3 cellular contexts compared by ENCODE assay signal in the genomic region with DNA sequence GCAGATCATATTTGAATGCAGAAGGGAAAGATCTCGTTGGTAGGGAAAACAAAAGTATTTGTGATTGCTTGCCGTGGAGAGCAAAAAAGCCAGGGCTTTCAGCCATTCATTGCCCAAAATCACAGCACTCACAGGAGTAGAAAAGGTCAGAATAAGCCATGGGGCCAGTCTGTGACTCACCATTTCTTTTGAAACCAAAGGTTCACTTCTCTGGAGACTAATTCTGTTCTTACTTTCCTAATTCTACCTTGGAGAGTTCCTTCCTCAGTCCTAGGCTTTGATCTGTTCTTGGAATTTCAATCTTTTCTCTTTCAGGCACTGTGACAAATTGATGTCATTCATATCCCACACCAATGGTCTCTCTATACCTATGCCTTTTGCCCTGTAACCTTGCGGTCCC.
TF ChIP-seq lines count a peak whose summit lies in the region.

No MANE protein-coding gene starts in this region.

TF ChIP-seq in SK-N-SH, 30 proteins besides CTCF, POLR2A, EP300 and RAD21:
- TF ChIP-seq, protein P1, sequence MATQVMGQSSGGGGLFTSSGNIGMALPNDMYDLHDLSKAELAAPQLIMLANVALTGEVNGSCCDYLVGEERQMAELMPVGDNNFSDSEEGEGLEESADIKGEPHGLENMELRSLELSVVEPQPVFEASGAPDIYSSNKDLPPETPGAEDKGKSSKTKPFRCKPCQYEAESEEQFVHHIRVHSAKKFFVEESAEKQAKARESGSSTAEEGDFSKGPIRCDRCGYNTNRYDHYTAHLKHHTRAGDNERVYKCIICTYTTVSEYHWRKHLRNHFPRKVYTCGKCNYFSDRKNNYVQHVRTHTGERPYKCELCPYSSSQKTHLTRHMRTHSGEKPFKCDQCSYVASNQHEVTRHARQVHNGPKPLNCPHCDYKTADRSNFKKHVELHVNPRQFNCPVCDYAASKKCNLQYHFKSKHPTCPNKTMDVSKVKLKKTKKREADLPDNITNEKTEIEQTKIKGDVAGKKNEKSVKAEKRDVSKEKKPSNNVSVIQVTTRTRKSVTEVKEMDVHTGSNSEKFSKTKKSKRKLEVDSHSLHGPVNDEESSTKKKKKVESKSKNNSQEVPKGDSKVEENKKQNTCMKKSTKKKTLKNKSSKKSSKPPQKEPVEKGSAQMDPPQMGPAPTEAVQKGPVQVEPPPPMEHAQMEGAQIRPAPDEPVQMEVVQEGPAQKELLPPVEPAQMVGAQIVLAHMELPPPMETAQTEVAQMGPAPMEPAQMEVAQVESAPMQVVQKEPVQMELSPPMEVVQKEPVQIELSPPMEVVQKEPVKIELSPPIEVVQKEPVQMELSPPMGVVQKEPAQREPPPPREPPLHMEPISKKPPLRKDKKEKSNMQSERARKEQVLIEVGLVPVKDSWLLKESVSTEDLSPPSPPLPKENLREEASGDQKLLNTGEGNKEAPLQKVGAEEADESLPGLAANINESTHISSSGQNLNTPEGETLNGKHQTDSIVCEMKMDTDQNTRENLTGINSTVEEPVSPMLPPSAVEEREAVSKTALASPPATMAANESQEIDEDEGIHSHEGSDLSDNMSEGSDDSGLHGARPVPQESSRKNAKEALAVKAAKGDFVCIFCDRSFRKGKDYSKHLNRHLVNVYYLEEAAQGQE (IDR thresholded peaks at IDR 0.05; ENCODE audit: low read depth, low read length) = peak; percentile 80
- TF ChIP-seq, protein P2, sequence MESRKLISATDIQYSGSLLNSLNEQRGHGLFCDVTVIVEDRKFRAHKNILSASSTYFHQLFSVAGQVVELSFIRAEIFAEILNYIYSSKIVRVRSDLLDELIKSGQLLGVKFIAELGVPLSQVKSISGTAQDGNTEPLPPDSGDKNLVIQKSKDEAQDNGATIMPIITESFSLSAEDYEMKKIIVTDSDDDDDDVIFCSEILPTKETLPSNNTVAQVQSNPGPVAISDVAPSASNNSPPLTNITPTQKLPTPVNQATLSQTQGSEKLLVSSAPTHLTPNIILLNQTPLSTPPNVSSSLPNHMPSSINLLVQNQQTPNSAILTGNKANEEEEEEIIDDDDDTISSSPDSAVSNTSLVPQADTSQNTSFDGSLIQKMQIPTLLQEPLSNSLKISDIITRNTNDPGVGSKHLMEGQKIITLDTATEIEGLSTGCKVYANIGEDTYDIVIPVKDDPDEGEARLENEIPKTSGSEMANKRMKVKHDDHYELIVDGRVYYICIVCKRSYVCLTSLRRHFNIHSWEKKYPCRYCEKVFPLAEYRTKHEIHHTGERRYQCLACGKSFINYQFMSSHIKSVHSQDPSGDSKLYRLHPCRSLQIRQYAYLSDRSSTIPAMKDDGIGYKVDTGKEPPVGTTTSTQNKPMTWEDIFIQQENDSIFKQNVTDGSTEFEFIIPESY (IDR thresholded peaks at IDR 0.05; ENCODE audit: borderline replicate concordance, low read depth) = no peak
- TF ChIP-seq, protein P3, sequence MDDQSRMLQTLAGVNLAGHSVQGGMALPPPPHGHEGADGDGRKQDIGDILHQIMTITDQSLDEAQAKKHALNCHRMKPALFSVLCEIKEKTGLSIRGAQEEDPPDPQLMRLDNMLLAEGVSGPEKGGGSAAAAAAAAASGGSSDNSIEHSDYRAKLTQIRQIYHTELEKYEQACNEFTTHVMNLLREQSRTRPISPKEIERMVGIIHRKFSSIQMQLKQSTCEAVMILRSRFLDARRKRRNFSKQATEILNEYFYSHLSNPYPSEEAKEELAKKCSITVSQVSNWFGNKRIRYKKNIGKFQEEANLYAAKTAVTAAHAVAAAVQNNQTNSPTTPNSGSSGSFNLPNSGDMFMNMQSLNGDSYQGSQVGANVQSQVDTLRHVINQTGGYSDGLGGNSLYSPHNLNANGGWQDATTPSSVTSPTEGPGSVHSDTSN (IDR thresholded peaks at IDR 0.05) = no peak

TF ChIP-seq in SK-N-SH treated with all-trans-retinoic acid at 6 μM for 48 hours, 23 proteins besides CTCF, POLR2A, EP300 and RAD21 (continued from another document):
- TF ChIP-seq, protein P4, sequence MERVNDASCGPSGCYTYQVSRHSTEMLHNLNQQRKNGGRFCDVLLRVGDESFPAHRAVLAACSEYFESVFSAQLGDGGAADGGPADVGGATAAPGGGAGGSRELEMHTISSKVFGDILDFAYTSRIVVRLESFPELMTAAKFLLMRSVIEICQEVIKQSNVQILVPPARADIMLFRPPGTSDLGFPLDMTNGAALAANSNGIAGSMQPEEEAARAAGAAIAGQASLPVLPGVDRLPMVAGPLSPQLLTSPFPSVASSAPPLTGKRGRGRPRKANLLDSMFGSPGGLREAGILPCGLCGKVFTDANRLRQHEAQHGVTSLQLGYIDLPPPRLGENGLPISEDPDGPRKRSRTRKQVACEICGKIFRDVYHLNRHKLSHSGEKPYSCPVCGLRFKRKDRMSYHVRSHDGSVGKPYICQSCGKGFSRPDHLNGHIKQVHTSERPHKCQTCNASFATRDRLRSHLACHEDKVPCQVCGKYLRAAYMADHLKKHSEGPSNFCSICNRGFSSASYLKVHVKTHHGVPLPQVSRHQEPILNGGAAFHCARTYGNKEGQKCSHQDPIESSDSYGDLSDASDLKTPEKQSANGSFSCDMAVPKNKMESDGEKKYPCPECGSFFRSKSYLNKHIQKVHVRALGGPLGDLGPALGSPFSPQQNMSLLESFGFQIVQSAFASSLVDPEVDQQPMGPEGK (CRISPR knock-in tag; IDR thresholded peaks at IDR 0.05; ENCODE audit: borderline replicate concordance) = no peak
- TF ChIP-seq SNAI2 (CRISPR knock-in tag; IDR thresholded peaks at IDR 0.05) = no peak
- TF ChIP-seq, protein P5, sequence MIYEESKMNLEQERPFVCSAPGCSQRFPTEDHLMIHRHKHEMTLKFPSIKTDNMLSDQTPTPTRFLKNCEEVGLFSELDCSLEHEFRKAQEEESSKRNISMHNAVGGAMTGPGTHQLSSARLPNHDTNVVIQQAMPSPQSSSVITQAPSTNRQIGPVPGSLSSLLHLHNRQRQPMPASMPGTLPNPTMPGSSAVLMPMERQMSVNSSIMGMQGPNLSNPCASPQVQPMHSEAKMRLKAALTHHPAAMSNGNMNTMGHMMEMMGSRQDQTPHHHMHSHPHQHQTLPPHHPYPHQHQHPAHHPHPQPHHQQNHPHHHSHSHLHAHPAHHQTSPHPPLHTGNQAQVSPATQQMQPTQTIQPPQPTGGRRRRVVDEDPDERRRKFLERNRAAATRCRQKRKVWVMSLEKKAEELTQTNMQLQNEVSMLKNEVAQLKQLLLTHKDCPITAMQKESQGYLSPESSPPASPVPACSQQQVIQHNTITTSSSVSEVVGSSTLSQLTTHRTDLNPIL (CRISPR knock-in tag; IDR thresholded peaks at IDR 0.05; ENCODE audit: low read depth) = no peak
- no peak for TF ChIP-seq TCF4 (CRISPR knock-in tag; IDR thresholded peaks at IDR 0.05; ENCODE audit: borderline replicate concordance)
- TF ChIP-seq, protein P6, sequence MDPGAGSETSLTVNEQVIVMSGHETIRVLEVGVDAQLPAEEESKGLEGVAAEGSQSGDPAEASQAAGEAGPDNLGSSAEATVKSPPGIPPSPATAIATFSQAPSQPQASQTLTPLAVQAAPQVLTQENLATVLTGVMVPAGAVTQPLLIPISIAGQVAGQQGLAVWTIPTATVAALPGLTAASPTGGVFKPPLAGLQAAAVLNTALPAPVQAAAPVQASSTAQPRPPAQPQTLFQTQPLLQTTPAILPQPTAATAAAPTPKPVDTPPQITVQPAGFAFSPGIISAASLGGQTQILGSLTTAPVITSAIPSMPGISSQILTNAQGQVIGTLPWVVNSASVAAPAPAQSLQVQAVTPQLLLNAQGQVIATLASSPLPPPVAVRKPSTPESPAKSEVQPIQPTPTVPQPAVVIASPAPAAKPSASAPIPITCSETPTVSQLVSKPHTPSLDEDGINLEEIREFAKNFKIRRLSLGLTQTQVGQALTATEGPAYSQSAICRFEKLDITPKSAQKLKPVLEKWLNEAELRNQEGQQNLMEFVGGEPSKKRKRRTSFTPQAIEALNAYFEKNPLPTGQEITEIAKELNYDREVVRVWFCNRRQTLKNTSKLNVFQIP (CRISPR knock-in tag; IDR thresholded peaks at IDR 0.05; ENCODE audit: borderline replicate concordance, low read depth) = no peak

TF ChIP-seq in PFSK-1, 5 proteins besides CTCF, POLR2A, EP300 and RAD21 (continued from another document):
- TF ChIP-seq POLR2AphosphoS5 (IDR thresholded peaks at IDR 0.05; ENCODE audit: low read depth, low read length) = no peak
